ENCODE assay signal across 8 cellular contexts in the genomic region with DNA sequence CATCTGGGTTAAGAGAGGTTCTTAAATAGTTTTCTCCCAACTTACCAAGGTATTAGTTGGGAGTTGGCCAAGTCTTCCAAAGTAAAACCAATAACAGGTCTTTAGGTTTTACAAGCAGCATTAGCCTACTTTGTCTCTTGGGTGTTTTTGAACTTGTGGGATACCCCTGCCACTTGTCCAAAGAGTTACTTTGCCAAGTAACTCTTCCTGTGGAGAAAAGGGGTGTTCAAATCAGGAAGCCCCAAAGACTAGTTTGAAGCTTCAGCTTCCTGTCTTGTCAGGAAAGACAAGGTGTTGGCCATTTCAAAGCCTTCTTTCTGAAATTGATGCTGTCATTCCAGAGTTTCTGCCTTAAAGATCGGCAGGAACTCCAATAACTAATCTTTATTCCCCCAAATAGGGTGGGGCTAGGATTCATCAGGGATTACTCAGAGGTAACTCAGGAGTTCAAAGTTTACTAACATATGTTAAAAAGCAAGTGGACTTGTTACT. TPM values are rescaled to one million over a fixed set of nuclear protein-coding genes. Genes with fewer than 3 reads are reported as not detected.
DNase-seq lines count a peak whose midpoint lies in the region; ATAC-seq, FAIRE-seq and TF ChIP-seq lines count a peak whose summit lies in the region.

No MANE protein-coding gene starts in this region.

- 3 to 27% (median 11%) methylated on average over 1 of the region's 1 CpG for WGBS in heart left ventricle, 4 donors
- 4% methylated on average over 1 of the region's 1 CpG for WGBS in hepatocyte (ENCODE audit: low lambda C conversion rate, missing lambda C conversion rate)
- WGBS in small intestine, 3 donors: 0 to 3% (median 3%) methylated on average over 1 of the region's 1 CpG

- no peak for TF ChIP-seq POLR2A in heart left ventricle (IDR thresholded peaks at IDR 0.05)

- H3K27ac ChIP-seq in heart left ventricle (peak overlapping the region in 11 of 12 donors; percentile 79 to 93 (median 89)), WERI-Rb-1 (no peak overlapping the region; the same call in 1 of the 2 replicates), hepatocyte (peak overlapping the region; percentile 93), small intestine (ENCODE audit: low read depth in 1 of 2, low read length in 1 of 2) (peak overlapping the region; percentile 92 to 95)

- H3K4me2 ChIP-seq in hepatocyte: peak overlapping the region; percentile 94

- DNase-seq in heart left ventricle (no peak), left ventricle myocardium superior (no peak), WERI-Rb-1 (no peak), hepatocyte (ENCODE audit: low spot score) (peak; percentile 13), small intestine (peak; percentile 81), OCI-M2 (lab: John Stamatoyannopoulos, UW; ENCODE audit: unreplicated experiment) (no peak)

- no peak for FAIRE-seq in small intestine (lab: Jason Lieb, UNC)

- H3K9me2 ChIP-seq in hepatocyte (replicated peaks; ENCODE audit: insufficient read depth): no peaks in the 10 kb centered on the region

- peak overlapping the region; percentile 89 for H2AFZ ChIP-seq in hepatocyte

- intact Hi-C loops in heart left ventricle (cut with DNase I): loop anchor here in 6 of 10 donors (1.0 to 10.0 kb wide), 6 partner anchors 64 to 137 kb away; a partner anchor contains a TSS
- intact Hi-C loops in left ventricle myocardium superior (cut with micrococcal nuclease): no loop called here

- H3K36me3 ChIP-seq in heart left ventricle (peaks cover 0 to 42% (median 26%) of the 10 kb centered on the region in 9 donors), WERI-Rb-1 (peaks cover 21% of the 10 kb centered on the region), hepatocyte (replicated peaks; ENCODE audit: insufficient read depth, low read depth) (no peaks in the 10 kb centered on the region), small intestine (ENCODE audit: control insufficient read depth in 2 of 2, insufficient read depth in 2 of 2, low read length in 2 of 2) (peaks cover 0 to 5% of the 10 kb centered on the region in 2 donors)

- TF ChIP-seq CTCF in heart left ventricle (IDR thresholded peaks at IDR 0.05): no peak
- no peak for TF ChIP-seq CTCF in WERI-Rb-1 (IDR thresholded peaks at IDR 0.05; ENCODE audit: low read depth, low read length)
- TF ChIP-seq CTCF in hepatocyte (IDR thresholded peaks at IDR 0.05; ENCODE audit: poor library complexity): no peak

- H3K27me3 ChIP-seq in heart left ventricle (no peaks in the 10 kb centered on the region), WERI-Rb-1 (ENCODE audit: insufficient read depth, low read depth, severe bottlenecking) (no peaks in the 10 kb centered on the region), hepatocyte (no peaks in the 10 kb centered on the region), small intestine (ENCODE audit: control insufficient read depth in 2 of 2, insufficient read depth in 2 of 2, low read length in 2 of 2) (no peaks in the 10 kb centered on the region)

- ATAC-seq in heart left ventricle (no peak), left ventricle myocardium superior (no peak), GM18502 (IDR thresholded peaks at IDR 0.05; ENCODE audit: poor library complexity, unreplicated experiment) (no peak), GM18873 (IDR thresholded peaks at IDR 0.05; ENCODE audit: low FRiP score, unreplicated experiment) (no peak)

- H3K79me2 ChIP-seq in hepatocyte: peaks cover 50% of the 10 kb centered on the region

- H3K4me1 ChIP-seq in heart left ventricle (peaks cover 0 to 48% (median 16%) of the 10 kb centered on the region in 12 donors), hepatocyte (ENCODE audit: insufficient read depth) (peaks cover 12% of the 10 kb centered on the region), small intestine (ENCODE audit: control insufficient read depth in 2 of 2, insufficient read depth in 1 of 2, low read depth in 1 of 2, low read length in 1 of 2) (peaks cover 0 to 14% of the 10 kb centered on the region in 2 donors)

- peaks cover 11% of the 10 kb centered on the region for H4K20me1 ChIP-seq in hepatocyte (ENCODE audit: insufficient read depth, poor library complexity, severe bottlenecking)

- peak overlapping the region; percentile 85 to 100 (median 99) for H3K4me3 ChIP-seq in heart left ventricle
- H3K4me3 ChIP-seq in WERI-Rb-1 (ENCODE audit: low read depth, low read length): peak overlapping the region; percentile 88
- peak overlapping the region; percentile 96 for H3K4me3 ChIP-seq in hepatocyte
- peak overlapping the region; percentile 97 to 100 for H3K4me3 ChIP-seq in small intestine (ENCODE audit: low read depth in 1 of 2, low read length in 2 of 2)

- H3K9me3 ChIP-seq in heart left ventricle: no peaks in the 10 kb centered on the region
- no peaks in the 10 kb centered on the region for H3K9me3 ChIP-seq in WERI-Rb-1 (ENCODE audit: severe bottlenecking)
- H3K9me3 ChIP-seq in hepatocyte (ENCODE audit: low read depth): no peaks in the 10 kb centered on the region
- no peaks in the 10 kb centered on the region for H3K9me3 ChIP-seq in small intestine (ENCODE audit: control insufficient read depth, low read depth)

RNA-seq across cellular contexts. Expression of a gene that starts 0.8 kb away (rescaled TPM):
- total RNA-seq in heart left ventricle: 1 to 10 TPM; 5.4 to 9.7 (median 7.6) TPM
- polyA plus RNA-seq in heart left ventricle: 1 to 10 TPM; 3.0 to 6.4 TPM
- 7.0 TPM for total RNA-seq in left ventricle myocardium superior
- total RNA-seq in hepatocyte: 24.0 and 26.9 TPM in 2 replicates
- 16.7 and 18.4 TPM in 2 replicates for polyA plus RNA-seq in hepatocyte
- polyA plus RNA-seq in small intestine: 10 to 100 TPM in 2 of 3 donors, 1 to 10 TPM in 1; 6.9 to 12.4 (median 11.9) TPM

Comparison
In these comparisons a context has a peak if more than half of its experiments do, and no peak if none do; other contexts are left out.
1. DNase-seq: peak in hepatocyte (single experiment) and small intestine (single experiment); none in heart left ventricle (0 of 5), left ventricle myocardium superior (single experiment), WERI-Rb-1 (single experiment) and OCI-M2 (single experiment).
2. Peak in every context shown above with its lines, with median percentiles within 50 percentile points of each other: H3K4me3 ChIP-seq.